Comparison of ENCODE assay signal across 17 cellular contexts in genomic region chr15:75698399-75698747, GRCh38. TPM values are rescaled to one million over a fixed set of nuclear protein-coding genes. Genes with fewer than 3 reads are reported as not detected.
DNase-seq lines count a peak whose midpoint lies in the region; ATAC-seq and TF ChIP-seq lines count a peak whose summit lies in the region.
"Had no signal": no experiment of that assay in that cellular context is flagged by ENCODE, and none has a peak within 500 bp of the region (broad histone marks: within the 10 kb centered on the region; RNA-seq: fewer than 3 reads in every experiment).

No MANE protein-coding gene starts in this region.

- WGBS in esophagus, 2 donors: 86% methylated on average over 8 of the region's 8 CpGs
- WGBS in prostate gland: 83% methylated on average over 8 of the region's 8 CpGs

- H3K27me3 ChIP-seq in ascending aorta: no peaks in the 10 kb centered on the region
- H3K27me3 ChIP-seq in esophagus (ENCODE audit: control insufficient read depth in 1 of 2, insufficient read depth in 2 of 2, low read length in 2 of 2): no peaks in the 10 kb centered on the region
- no peaks in the 10 kb centered on the region for H3K27me3 ChIP-seq in prostate gland (replicated peaks; ENCODE audit: insufficient read depth)
- no peaks in the 10 kb centered on the region for H3K27me3 ChIP-seq in uterus
- H3K27me3 ChIP-seq: SJCRH30 had no signal

- TF ChIP-seq CTCF in ascending aorta (IDR thresholded peaks at IDR 0.05) (no peak), prostate gland (IDR thresholded peaks at IDR 0.05) (no peak), uterus (IDR thresholded peaks at IDR 0.05) (no peak)

- H3K4me1 ChIP-seq in ascending aorta (peaks cover 67 to 89% of the 10 kb centered on the region in 2 donors), esophagus (ENCODE audit: control insufficient read depth in 2 of 2, insufficient read depth in 2 of 2, low read length in 1 of 2) (peaks cover 10 to 25% of the 10 kb centered on the region in 2 donors), prostate gland (replicated peaks) (peaks cover 12% of the 10 kb centered on the region), uterus (peaks cover 4 to 65% of the 10 kb centered on the region in 2 donors)

- H3K4me3 ChIP-seq in ascending aorta: peak overlapping the region in 1 of 2 donors; percentile 27
- H3K4me3 ChIP-seq in esophagus (ENCODE audit: low read depth in 1 of 2, low read length in 2 of 2): no peak overlapping the region
- no peak overlapping the region for H3K4me3 ChIP-seq in prostate gland
- H3K4me3 ChIP-seq in uterus: no peak overlapping the region
- H3K4me3 ChIP-seq: GM23248, SJCRH30 had no signal

- no peak for ATAC-seq in GM19397 (IDR thresholded peaks at IDR 0.05; ENCODE audit: unreplicated experiment)
- ATAC-seq in HG03280 (IDR thresholded peaks at IDR 0.05; ENCODE audit: unreplicated experiment): no peak
- ATAC-seq: HCT116 had no signal

- peaks cover 0 to 11% of the 10 kb centered on the region in 2 donors for H3K36me3 ChIP-seq in ascending aorta
- no peaks in the 10 kb centered on the region for H3K36me3 ChIP-seq in esophagus (ENCODE audit: control insufficient read depth in 2 of 2, insufficient read depth in 2 of 2, low read length in 1 of 2)
- no peaks in the 10 kb centered on the region for H3K36me3 ChIP-seq in prostate gland
- H3K36me3 ChIP-seq in uterus: no peaks in the 10 kb centered on the region
- H3K36me3 ChIP-seq: SJCRH30 had no signal

- intact Hi-C loops in ascending aorta (cut with DNase I) (loop anchor here (5.0 kb wide), 1 partner anchor 241 kb away; no protein-coding TSS in a partner anchor), prostate gland (cut with DNase I) (no loop called here), uterus (cut with DNase I; ENCODE audit: low total_unique reads) (no loop called here)

- H3K9me3 ChIP-seq in ascending aorta (no peaks in the 10 kb centered on the region), esophagus (ENCODE audit: control insufficient read depth in 2 of 2, insufficient read depth in 1 of 2, low read depth in 1 of 2, low read length in 1 of 2) (no peaks in the 10 kb centered on the region), prostate gland (no peaks in the 10 kb centered on the region), uterus (no peaks in the 10 kb centered on the region)
- H3K9me3 ChIP-seq: SJCRH30 had no signal

- no peak for DNase-seq in ascending aorta (ENCODE audit: low spot score in 2 of 2)
- no peak for DNase-seq in prostate gland (ENCODE audit: low spot score)
- DNase-seq in uterus: no peak
- DNase-seq in DMS153 treated with DMSO at 0.1 percent for 48 hours (lab: John Stamatoyannopoulos, UW; ENCODE audit: unreplicated experiment): no peak
- DNase-seq: Calu3; CD4-positive, alpha-beta memory T cell; GM23248; KG1; NCI-H1048; NCI-H2081 treated with DMSO at 0.1 percent for 48 hours; NCI-H510A; NCI-H774; SJCRH30 had no signal

- TF ChIP-seq POLR2A in prostate gland (IDR thresholded peaks at IDR 0.05) (no peak), uterus (IDR thresholded peaks at IDR 0.05) (no peak)

- H3K27ac ChIP-seq in ascending aorta (peak overlapping the region; percentile 94 to 97), esophagus (ENCODE audit: low read depth in 2 of 2, low read length in 1 of 2) (peak overlapping the region; percentile 62 to 72), prostate gland (peak overlapping the region; percentile 66 to 73), uterus (peak overlapping the region; percentile 91 to 92)
- H3K27ac ChIP-seq: GM23248, SJCRH30 had no signal

RNA-seq across cellular contexts. Expression of gene CSPG4, which starts 14.3 kb away (rescaled TPM):
- total RNA-seq in ascending aorta (258 TPM), prostate gland (10 to 100 TPM; 14.3 to 29.4 TPM), uterus (10 to 100 TPM; 10.3 to 62.4 (median 46.7) TPM)
- polyA plus RNA-seq in esophagus: 1 to 10 TPM; 3.0 to 4.0 TPM
- total RNA-seq: Calu3; CD4-positive, alpha-beta memory T cell had no signal
- polyA plus RNA-seq: CD4-positive, alpha-beta memory T cell had no signal

RNA-seq across cellular contexts. Expression of gene SNX33, which starts 50.7 kb away (rescaled TPM):
- 53.5 TPM for total RNA-seq in ascending aorta
- 10 to 100 TPM; 24.0 to 43.4 TPM for polyA plus RNA-seq in esophagus
- total RNA-seq in prostate gland: 10 to 100 TPM; 23.6 to 25.6 TPM
- total RNA-seq in uterus: 10 to 100 TPM in 3 of 4 donors, 1 to 10 TPM in 1; 8.7 to 43.6 (median 28.2) TPM

RNA-seq across cellular contexts. Expression of gene IMP3, which starts 58.3 kb away (rescaled TPM):
- 159 TPM for total RNA-seq in ascending aorta
- 10 to 100 TPM; 59.4 to 91.1 TPM for polyA plus RNA-seq in esophagus
- 100 to 1,000 TPM; 125 to 277 TPM for total RNA-seq in prostate gland
- 100 to 1,000 TPM in 1 of 4 donors, 10 to 100 TPM in 3; 32.9 to 171 (median 68.5) TPM for total RNA-seq in uterus
